Comparison of ENCODE assay signal across 8 cellular contexts in the genomic region with DNA sequence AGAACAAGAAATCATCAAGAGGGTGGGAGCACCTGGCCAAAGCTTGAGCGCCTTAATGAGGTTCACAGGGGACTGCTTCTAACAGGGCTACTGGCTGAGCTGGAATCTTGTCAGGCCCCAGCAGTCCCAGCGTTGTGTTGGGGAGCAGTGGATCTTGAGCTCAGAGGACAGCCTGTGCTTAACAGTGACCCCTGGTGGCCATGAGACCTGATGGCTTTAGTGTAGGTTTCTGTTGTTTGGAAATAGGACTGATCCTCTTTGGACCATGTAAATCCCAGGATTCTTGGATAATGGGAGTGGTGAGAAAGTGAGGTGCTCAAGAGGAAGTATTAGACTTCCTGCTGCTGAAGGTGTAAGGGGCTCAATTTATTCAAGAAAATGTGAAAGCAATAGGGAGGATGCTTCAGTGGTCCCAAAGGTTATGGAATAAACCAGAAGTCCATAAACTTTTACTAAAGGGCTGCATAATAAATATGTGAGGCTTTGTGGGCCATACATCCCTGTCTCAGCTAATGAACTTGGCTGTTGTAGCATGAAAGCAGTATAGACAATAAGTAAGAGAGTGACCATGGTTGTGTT.
A peak's percentile ranks its signal among the peaks of the same experiment; 100 is the strongest.
DNase-seq lines count a peak whose midpoint lies in the region; ATAC-seq, FAIRE-seq and TF ChIP-seq lines count a peak whose summit lies in the region.

No MANE protein-coding gene starts in this region.

- no peaks in the 10 kb centered on the region for H3K9me3 ChIP-seq in ascending aorta

- peak; percentile 10 for DNase-seq in GM12865 (ENCODE audit: low read depth)
- peak; percentile 43 for DNase-seq in RKO (ENCODE audit: low spot score)
- DNase-seq in ascending aorta (ENCODE audit: low spot score in 2 of 2), result no peak
- DNase-seq in left colon, result peak in 1 of 2 donors; percentile 67
- DNase-seq in superior temporal gyrus (ENCODE audit: extremely low spot score), result peak; percentile 54
- DNase-seq in GM12891 (ENCODE audit: insufficient read length, low spot score), result no peak

- H3K4me3 ChIP-seq in GM12865 (ENCODE audit: low read depth, low read length) (no peak overlapping the region), ascending aorta (no peak overlapping the region)

- peak; percentile 62 for ATAC-seq in left colon
- no peak for ATAC-seq in GM18502 (IDR thresholded peaks at IDR 0.05; ENCODE audit: poor library complexity, unreplicated experiment)

- no peaks in the 10 kb centered on the region for H3K36me3 ChIP-seq in ascending aorta

- FAIRE-seq in GM12891 (lab: Jason Lieb, UNC), result no peak

- H3K27ac ChIP-seq in 22Rv1 (no peak overlapping the region), ascending aorta (no peak overlapping the region)

- TF ChIP-seq CTCF in 22Rv1 (IDR thresholded peaks at IDR 0.05), result peak; percentile 77
- peak; percentile 36 for TF ChIP-seq CTCF in GM12865 (IDR thresholded peaks at IDR 0.05; ENCODE audit: insufficient read depth, low read depth, low read length, missing control alignments)
- peak in 2 of 3 experiments; percentile 32 to 46 for TF ChIP-seq CTCF in ascending aorta (IDR thresholded peaks at IDR 0.05)

- no peaks in the 10 kb centered on the region for H3K27me3 ChIP-seq in ascending aorta

- intact Hi-C loops in ascending aorta (cut with DNase I) (no loop called here), left colon (cut with DNase I, micrococcal nuclease) (no loop called here)

- TF ChIP-seq POLR2A in GM12891 (IDR thresholded peaks at IDR 0.05; ENCODE audit: low read depth, low read length), result no peak

- no peaks in the 10 kb centered on the region for H3K4me1 ChIP-seq in ascending aorta

TF ChIP-seq in GM12891, 5 proteins besides CTCF, POLR2A, EP300 and RAD21:
- TF ChIP-seq TAF1 (IDR thresholded peaks at IDR 0.05; ENCODE audit: low read depth, low read length) (no peak), SPI1 (IDR thresholded peaks at IDR 0.05; ENCODE audit: low read depth, low read length) (no peak), POLR2AphosphoS5 (IDR thresholded peaks at IDR 0.05; ENCODE audit: low read depth, low read length) (no peak), PAX5 (IDR thresholded peaks at IDR 0.05; ENCODE audit: insufficient read depth, low read length, severe bottlenecking) (no peak), POU2F2 (IDR thresholded peaks at IDR 0.05; ENCODE audit: low read depth, low read length) (no peak)
TF ChIP-seq in GM12891: peak in this region for 0.

Comparison
In these comparisons a context has a peak if more than half of its experiments do, and no peak if none do; other contexts are left out.
1. DNase-seq: peak in GM12865 (single experiment), RKO (single experiment) and superior temporal gyrus (single experiment); none in ascending aorta (0 of 2) and GM12891 (single experiment).
2. Peak in every context shown above with its lines, with median percentiles within 50 percentile points of each other: CTCF ChIP-seq.